In the genomic region with DNA sequence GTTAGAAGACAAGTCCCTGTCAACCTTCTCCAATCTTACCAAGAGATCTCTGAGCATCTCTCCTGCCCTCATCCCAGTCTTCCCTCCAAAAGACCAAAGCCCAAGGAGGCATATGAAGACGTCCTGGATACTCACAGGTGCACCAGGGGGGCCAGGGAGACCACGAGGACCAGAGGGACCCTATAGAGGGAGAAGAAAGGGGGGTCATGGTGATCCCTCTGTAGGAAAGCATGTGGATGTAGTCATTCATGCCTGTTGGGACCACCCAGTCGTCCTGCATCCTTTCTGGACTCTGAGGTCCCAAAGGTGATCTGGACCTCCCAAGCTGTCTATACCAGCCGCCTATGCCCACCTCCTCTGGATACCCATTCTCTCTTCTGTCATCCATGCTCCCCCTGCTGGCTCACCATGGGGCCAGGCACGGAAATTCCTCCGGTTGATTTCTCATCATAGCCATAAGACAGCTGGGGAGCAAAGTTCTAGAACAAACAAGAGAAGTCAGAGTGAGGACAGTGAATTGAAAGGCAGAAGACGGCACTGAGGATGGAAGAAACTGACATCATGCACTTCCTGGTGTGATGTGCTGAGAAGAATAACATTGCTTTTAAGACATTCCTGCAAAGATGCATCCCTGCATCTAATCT, we compare ENCODE assay signal across 1 cellular context.
TF ChIP-seq lines count a peak whose summit lies in the region.

No MANE protein-coding gene starts in this region.

TF ChIP-seq in H1, 55 proteins besides CTCF, POLR2A, EP300 and RAD21:
- TF ChIP-seq TCF12 (IDR thresholded peaks at IDR 0.05; ENCODE audit: low read depth, low read length) (no peak), SRF (IDR thresholded peaks at IDR 0.05; ENCODE audit: low read depth, low read length) (no peak), CEBPB (IDR thresholded peaks at IDR 0.05; ENCODE audit: low read depth, low read length) (no peak), ZNF274 (IDR thresholded peaks at IDR 0.05; ENCODE audit: borderline replicate concordance, extremely low read depth, low read length) (no peak), GTF2F1 (IDR thresholded peaks at IDR 0.05; ENCODE audit: borderline replicate concordance, low read depth, low read length) (no peak), NANOG (IDR thresholded peaks at IDR 0.05; ENCODE audit: insufficient read depth, low read depth, low read length, poor library complexity, severe bottlenecking) (no peak)
- TF ChIP-seq, protein P1, sequence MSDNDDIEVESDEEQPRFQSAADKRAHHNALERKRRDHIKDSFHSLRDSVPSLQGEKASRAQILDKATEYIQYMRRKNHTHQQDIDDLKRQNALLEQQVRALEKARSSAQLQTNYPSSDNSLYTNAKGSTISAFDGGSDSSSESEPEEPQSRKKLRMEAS (IDR thresholded peaks at IDR 0.05): no peak
